ENCODE assay signal across 8 cellular contexts in the genomic region with DNA sequence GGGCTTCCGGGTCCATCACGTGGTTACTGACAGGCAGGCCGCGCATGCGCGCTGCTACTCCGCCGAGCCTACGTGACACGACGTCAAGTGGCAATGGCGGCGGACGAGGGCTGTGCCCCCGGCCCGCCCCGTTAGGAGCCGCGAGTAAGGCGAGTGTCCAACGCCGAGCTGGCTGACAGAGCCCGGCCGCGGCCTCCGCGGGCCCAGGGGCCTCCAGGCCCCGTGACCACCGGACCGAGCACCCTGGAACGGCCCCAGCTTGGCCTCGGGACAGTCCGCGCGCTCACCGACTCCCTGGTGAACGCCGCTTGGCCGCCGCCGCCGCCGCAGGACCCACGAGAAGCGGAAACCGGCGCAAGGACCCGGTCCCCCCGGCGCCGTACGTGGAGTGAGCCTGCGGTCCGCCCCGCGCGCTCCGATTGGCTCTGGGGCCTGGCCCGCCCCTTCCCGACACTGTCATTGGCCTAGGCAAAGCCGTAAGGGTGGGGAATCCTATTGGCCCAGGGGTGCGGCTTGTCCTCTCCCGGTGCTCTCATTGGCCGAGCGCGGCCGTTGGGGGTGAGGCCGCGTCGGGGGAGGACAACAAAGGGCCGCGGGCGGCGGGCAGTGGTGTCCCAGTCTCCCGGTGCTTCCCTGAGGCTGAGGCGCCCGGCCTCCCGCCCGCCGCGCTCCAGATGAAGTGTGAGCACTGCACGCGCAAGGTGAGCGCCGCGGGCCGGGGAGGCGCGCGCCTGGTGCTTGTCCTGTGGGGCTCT.
A peak's percentile ranks its signal among the peaks of the same experiment; 100 is the strongest.
DNase-seq lines count a peak whose midpoint lies in the region; FAIRE-seq and TF ChIP-seq lines count a peak whose summit lies in the region.

A gene (plus strand): TSS at position 612 of the 755 bp plus-strand sequence. CDS start 63 bp downstream, at position 675.

- H3K4me1 ChIP-seq in Loucy (ENCODE audit: insufficient read depth, low read length, poor library complexity, severe bottlenecking): peaks cover 28% of the 10 kb centered on the region

- peak within 1 kb of the TSS; percentile 97 to 98 (median 98) for H3K4me3 Mint-ChIP-seq in nephron
- peak within 1 kb of the TSS; percentile 85 for H3K4me3 Mint-ChIP-seq in stimulated activated naive CD8-positive, alpha-beta T cell treated with anti-CD3 and anti-CD28 coated beads, Interleukin-15, Interleukin-2, amounts not matched to agents 100 ng/mL and 50 ng/mL, for 24 hours

- H3K9ac ChIP-seq in Loucy (ENCODE audit: low read depth, low read length, poor library complexity, severe bottlenecking): peak within 1 kb of the TSS; percentile 98

- H3K79me2 ChIP-seq in Loucy (ENCODE audit: insufficient read depth, low read length): peaks cover 51% of the 10 kb centered on the region

- H3K9me3 Mint-ChIP-seq in nephron: no peaks in the 10 kb centered on the region
- H3K9me3 Mint-ChIP-seq in stimulated activated naive CD8-positive, alpha-beta T cell treated with anti-CD3 and anti-CD28 coated beads, Interleukin-15, Interleukin-2, amounts not matched to agents 100 ng/mL and 50 ng/mL, for 24 hours: no peaks in the 10 kb centered on the region

- no peak for FAIRE-seq in H54 (lab: Jason Lieb, UNC)

- H4K20me1 ChIP-seq in Loucy (ENCODE audit: insufficient read depth, low read length, poor library complexity, severe bottlenecking): peaks cover 43% of the 10 kb centered on the region

- no peaks in the 10 kb centered on the region for H3K9me3 ChIP-seq in Loucy (ENCODE audit: insufficient read depth, low read depth, low read length)

- peaks cover 3% of the 10 kb centered on the region; the same call in 1 of the 2 replicates for H3F3A ChIP-seq in Loucy (ENCODE audit: low read depth)

- peaks cover 16% of the 10 kb centered on the region for H3K4me1 Mint-ChIP-seq in nephron
- peaks cover 26% of the 10 kb centered on the region for H3K4me1 Mint-ChIP-seq in stimulated activated naive CD8-positive, alpha-beta T cell treated with anti-CD3 and anti-CD28 coated beads, Interleukin-15, Interleukin-2, amounts not matched to agents 100 ng/mL and 50 ng/mL, for 24 hours (ENCODE audit: low read depth)

- H3K4me3 ChIP-seq in Loucy (ENCODE audit: low read length, poor library complexity, severe bottlenecking) (peak within 1 kb of the TSS; percentile 92), fibroblast of pulmonary artery (replicated peaks; ENCODE audit: low read depth, low read length) (peak within 1 kb of the TSS; percentile 79)

- peaks cover 20% of the 10 kb centered on the region for H3K36me3 Mint-ChIP-seq in nephron (ENCODE audit: low read depth)
- H3K36me3 Mint-ChIP-seq in stimulated activated naive CD8-positive, alpha-beta T cell treated with anti-CD3 and anti-CD28 coated beads, Interleukin-15, Interleukin-2, amounts not matched to agents 100 ng/mL and 50 ng/mL, for 24 hours (ENCODE audit: low read depth): peaks cover 12% of the 10 kb centered on the region

- TF ChIP-seq POLR2A in H54 (IDR thresholded peaks at IDR 0.05; ENCODE audit: low read depth, low read length) (peak; percentile 75), Raji (IDR thresholded peaks at IDR 0.05; ENCODE audit: insufficient read depth, low read depth, low read length) (peak; percentile 85)

- DNase-seq in EL: peak; percentile 99
- DNase-seq in H54 (ENCODE audit: insufficient read length, low spot score): peak; percentile 100
- peak; percentile 96 for DNase-seq in activated T-helper 9 cell treated with anti-CD3 and anti-CD28 coated beads, Interleukin-2, amount 50 U/mL, for 16 hours (ENCODE audit: low read depth)
- peak; percentile 98 for DNase-seq in fibroblast of pulmonary artery (ENCODE audit: low read depth)

- H3K27ac Mint-ChIP-seq in nephron: peak within 1 kb of the TSS; percentile 89 to 98 (median 97)
- peak within 1 kb of the TSS; percentile 94 for H3K27ac Mint-ChIP-seq in stimulated activated naive CD8-positive, alpha-beta T cell treated with anti-CD3 and anti-CD28 coated beads, Interleukin-15, Interleukin-2, amounts not matched to agents 100 ng/mL and 50 ng/mL, for 24 hours

- no peaks in the 10 kb centered on the region for H3K27me3 ChIP-seq in Loucy (ENCODE audit: insufficient read depth, low read length, poor library complexity, severe bottlenecking)

- peak within 1 kb of the TSS; percentile 99 for H3K4me2 ChIP-seq in Loucy (ENCODE audit: low read depth, low read length, poor library complexity, severe bottlenecking)

- H3K27me3 Mint-ChIP-seq in nephron (ENCODE audit: low read depth): no peaks in the 10 kb centered on the region
- no peaks in the 10 kb centered on the region for H3K27me3 Mint-ChIP-seq in stimulated activated naive CD8-positive, alpha-beta T cell treated with anti-CD3 and anti-CD28 coated beads, Interleukin-15, Interleukin-2, amounts not matched to agents 100 ng/mL and 50 ng/mL, for 24 hours

- peak within 1 kb of the TSS; percentile 57; the same call in 1 of the 2 replicates for H2AFZ ChIP-seq in Loucy (ENCODE audit: low read length)

- peaks cover 29% of the 10 kb centered on the region; the same call in 1 of the 2 replicates for H3K36me3 ChIP-seq in Loucy (ENCODE audit: insufficient read depth, low read length)

- no peaks in the 10 kb centered on the region for H3K9me2 ChIP-seq in Loucy (replicated peaks; ENCODE audit: low read depth, low read length)

- TF ChIP-seq CTCF in Loucy (conservative IDR thresholded peaks at IDR 0.05; ENCODE audit: low read length) (no peak), fibroblast of pulmonary artery (IDR thresholded peaks at IDR 0.05; ENCODE audit: low read length, missing control alignments) (no peak), nephron (IDR thresholded peaks at IDR 0.05; ENCODE audit: unreplicated experiment in 3 of 3) (no peak)

Comparison
In these comparisons a context has a peak if more than half of its experiments do, and no peak if none do; other contexts are left out.
1. Peak in every context shown above with its lines: DNase-seq and H3K4me3 ChIP-seq.